16 cellular contexts compared by ENCODE assay signal in the genomic region with DNA sequence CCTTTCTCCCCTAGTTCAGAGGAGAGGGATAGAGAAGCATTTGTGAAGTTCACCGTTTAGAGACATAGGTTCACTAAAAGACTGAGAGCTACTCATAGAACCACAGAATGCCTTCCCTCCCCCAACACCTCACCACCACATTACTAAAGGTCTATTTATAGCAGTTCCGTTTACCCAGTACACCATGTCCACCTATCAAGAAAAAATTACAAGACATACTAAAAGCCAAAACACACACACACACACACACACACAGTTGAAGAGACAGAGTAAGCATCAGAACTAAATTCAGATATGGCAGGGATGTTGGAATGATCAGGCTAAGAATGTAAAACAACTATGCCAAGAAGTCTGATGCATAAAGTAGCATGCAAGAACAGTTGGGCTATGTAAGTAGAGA. TPM values are rescaled to one million over a fixed set of nuclear protein-coding genes. Genes with fewer than 3 reads are reported as not detected.
DNase-seq lines count a peak whose midpoint lies in the region; ATAC-seq, FAIRE-seq and TF ChIP-seq lines count a peak whose summit lies in the region.
"Had no signal": no experiment of that assay in that cellular context is flagged by ENCODE, and none has a peak within 500 bp of the region (broad histone marks: within the 10 kb centered on the region; RNA-seq: fewer than 3 reads in every experiment).

No MANE protein-coding gene starts in this region.

- no peak for FAIRE-seq in HepG2 (lab: Jason Lieb, UNC)

- H3K27me3 ChIP-seq in spleen (replicated peaks in 1 of 7) (no peaks in the 10 kb centered on the region), HepG2 (ENCODE audit: control insufficient read depth in 1 of 2, insufficient read depth in 2 of 2, low read length in 2 of 2) (no peaks in the 10 kb centered on the region)

- peaks cover 2% of the 10 kb centered on the region for H3K79me2 ChIP-seq in HepG2 (ENCODE audit: insufficient read depth, low read length)

- no peaks in the 10 kb centered on the region for H3K9me3 Mint-ChIP-seq in natural killer cell treated with Interleukin-12 subunit alpha and Interleukin-12 subunit beta and Interleukin-15 and Interleukin-18, amount 100 ng/mL, for 72 hours

- H3K4me3 ChIP-seq in AG10803 (ENCODE audit: low read length) = no peak overlapping the region
- no peak overlapping the region for H3K4me3 ChIP-seq in cardiac fibroblast (replicated peaks in 1 of 2; ENCODE audit: low read depth in 2 of 2, low read length in 2 of 2)
- no peak overlapping the region for H3K4me3 ChIP-seq in spleen
- no peak overlapping the region for H3K4me3 ChIP-seq in HepG2 (replicated peaks in 1 of 3; ENCODE audit: insufficient read depth in 1 of 3, low read depth in 2 of 3, low read length in 3 of 3)

- H3K4me1 ChIP-seq in spleen (peaks cover 0 to 6% (median 0%) of the 10 kb centered on the region in 6 donors), HepG2 (ENCODE audit: insufficient read depth, low read length) (0 out of 2 replicates have a peak, but pooled peaks cover 4% of the 10 kb centered on the region)

- H3K36me3 Mint-ChIP-seq in natural killer cell treated with Interleukin-12 subunit alpha and Interleukin-12 subunit beta and Interleukin-15 and Interleukin-18, amount 100 ng/mL, for 72 hours = peaks cover 9% of the 10 kb centered on the region
- H3K36me3 Mint-ChIP-seq: memory B cell had no signal

- H3K9ac ChIP-seq in HepG2 (ENCODE audit: insufficient read depth, low read depth, low read length) = no peak overlapping the region

- WGBS in spleen, 5 donors = 48 to 62% (median 53%) methylated on average over 2 of the region's 2 CpGs
- WGBS in HepG2 (ENCODE audit: low lambda C conversion rate) = 77% methylated on average over 2 of the region's 2 CpGs

- no peak for TF ChIP-seq RAD21 in HepG2 (CRISPR knock-in tag; IDR thresholded peaks at IDR 0.05)

- CTCF ChIA-PET in HepG2 (lab: Yijun Ruan, JAX; ENCODE audit: low intra/inter-chr PET ratio, low total read pairs) = no interaction called here

- peak overlapping the region; percentile 41 for H3K4me3 Mint-ChIP-seq in natural killer cell treated with Interleukin-12 subunit alpha and Interleukin-12 subunit beta and Interleukin-15 and Interleukin-18, amount 100 ng/mL, for 72 hours
- H3K4me3 Mint-ChIP-seq: memory B cell had no signal

- no peaks in the 10 kb centered on the region for H3K9me3 ChIP-seq in spleen
- no peaks in the 10 kb centered on the region for H3K9me3 ChIP-seq in HepG2 (ENCODE audit: low read length)

- BruUV-seq in HepG2 (replicated peaks; lab: Mats Ljungman, UMichigan) = no TSS peak

- H3K27ac Mint-ChIP-seq in natural killer cell treated with Interleukin-12 subunit alpha and Interleukin-12 subunit beta and Interleukin-15 and Interleukin-18, amount 100 ng/mL, for 72 hours = peak overlapping the region; percentile 17 to 74
- H3K27ac Mint-ChIP-seq: memory B cell had no signal

- no peak overlapping the region for H2AFZ ChIP-seq in HepG2 (ENCODE audit: low read length)

- H3K27ac ChIP-seq in spleen (no peak overlapping the region), HepG2 (ENCODE audit: extremely low read length, insufficient read depth, low read length) (no peak overlapping the region)

- H3K4me2 ChIP-seq in HepG2 (ENCODE audit: low read depth, low read length) = no peak overlapping the region

- in situ Hi-C loops in HepG2 (cut with HindIII; ENCODE audit: extremely low pct_ligation_motif_present, low pct_unique_long_range_greater_than_20kb) = no loop called here

- H3K4me1 Mint-ChIP-seq in natural killer cell treated with Interleukin-12 subunit alpha and Interleukin-12 subunit beta and Interleukin-15 and Interleukin-18, amount 100 ng/mL, for 72 hours (ENCODE audit: low read depth in 2 of 2) = peaks cover 21% of the 10 kb centered on the region in 2 donors

- TF ChIP-seq EP300 in HepG2 (IDR thresholded peaks at IDR 0.05; ENCODE audit: low read depth in 2 of 2, low read length in 2 of 2) (no peak), HepG2 (CRISPR knock-in tag; IDR thresholded peaks at IDR 0.05; ENCODE audit: borderline replicate concordance) (no peak)

- intact Hi-C loops in spleen (cut with DNase I; ENCODE audit: low total_unique reads) (no loop called here), HepG2 (cut with micrococcal nuclease; ENCODE audit: unreplicated experiment) (no loop called here)

- H4K20me1 ChIP-seq in HepG2 (ENCODE audit: insufficient read depth, low read length) = no peaks in the 10 kb centered on the region

- H3K36me3 ChIP-seq in spleen (no peaks in the 10 kb centered on the region), HepG2 (replicated peaks in 1 of 2; ENCODE audit: control insufficient read depth in 1 of 2, insufficient read depth in 2 of 2, low read length in 2 of 2) (peaks cover 0 to 5% of the 10 kb centered on the region in 2 experiments; a peak in 2 of 5 replicates)

- peak; percentile 5 for DNase-seq in AG10803 (ENCODE audit: low read depth)
- peak; percentile 58 for DNase-seq in M059J (ENCODE audit: low read depth)
- peak; percentile 69 to 81 for DNase-seq in cardiac fibroblast (ENCODE audit: low read depth in 2 of 2)
- no peak for DNase-seq in natural killer cell treated with Interleukin-12 subunit alpha and Interleukin-12 subunit beta and Interleukin-15 and Interleukin-18, amount 100 ng/mL, for 72 hours (ENCODE audit: low spot score)
- no peak for DNase-seq in spleen
- DNase-seq in HepG2 (ENCODE audit: low spot score) = no peak
- DNase-seq in cerebellum (ENCODE audit: low spot score) = no peak
- DNase-seq: activated CD4-positive, alpha-beta T cell treated with anti-CD3 and anti-CD28 coated beads for 4 hours; anterior cingulate cortex; DMS53; NCI-H2029; NCI-H69; nucleus accumbens had no signal

- TF ChIP-seq CTCF in AG10803 (conservative IDR thresholded peaks at IDR 0.05; ENCODE audit: low read length) (no peak), cardiac fibroblast (IDR thresholded peaks at IDR 0.05; ENCODE audit: low read depth, low read length) (no peak), spleen (IDR thresholded peaks at IDR 0.05 in 8 of 11, conservative IDR thresholded peaks at IDR 0.05 in 3 of 11) (no peak), HepG2 (CRISPR knock-in tag; IDR thresholded peaks at IDR 0.05) (no peak)

- TF ChIP-seq POLR2A in spleen (IDR thresholded peaks at IDR 0.05) = no peak
- no peak for TF ChIP-seq POLR2A in HepG2 (IDR thresholded peaks at IDR 0.05; ENCODE audit: insufficient read depth in 1 of 2, low read depth in 2 of 2, low read length in 2 of 2)

- ATAC-seq in natural killer cell treated with Interleukin-12 subunit alpha and Interleukin-12 subunit beta and Interleukin-15 and Interleukin-18, amount 100 ng/mL, for 72 hours = peak; percentile 72 to 81
- ATAC-seq in HepG2 (no peak), GM19324 (IDR thresholded peaks at IDR 0.05; ENCODE audit: low FRiP score, unreplicated experiment) (no peak)

- peaks cover 0 to 2% of the 10 kb centered on the region in 2 donors for H3K27me3 Mint-ChIP-seq in natural killer cell treated with Interleukin-12 subunit alpha and Interleukin-12 subunit beta and Interleukin-15 and Interleukin-18, amount 100 ng/mL, for 72 hours

- POLR2A ChIA-PET in HepG2 (lab: Yijun Ruan, JAX) = no interaction called here

TF ChIP-seq in HepG2, 621 proteins besides CTCF, POLR2A, EP300 and RAD21:
- no peak for TF ChIP-seq ZNF12 (CRISPR knock-in tag; IDR thresholded peaks at IDR 0.05)
- no peak for TF ChIP-seq ZFP36 (IDR thresholded peaks at IDR 0.05; ENCODE audit: borderline replicate concordance, low read depth, low read length, partially characterized antibody)
- no peak for TF ChIP-seq ZNF83 (CRISPR knock-in tag; IDR thresholded peaks at IDR 0.05; ENCODE audit: borderline replicate concordance)
- no peak for TF ChIP-seq NFKB2 (CRISPR knock-in tag; IDR thresholded peaks at IDR 0.05; ENCODE audit: borderline replicate concordance)
- TF ChIP-seq GLI4 (CRISPR knock-in tag; IDR thresholded peaks at IDR 0.05; ENCODE audit: borderline replicate concordance) = no peak

RNA-seq across cellular contexts. Expression of gene SLC22A3, which starts 52.2 kb away (rescaled TPM):
- total RNA-seq in M059J (2014; rRNA removed; shearing (Covaris generic)) = 0.94 and 1.1 TPM in 2 replicates
- not detected for total RNA-seq in natural killer cell treated with Interleukin-12 subunit alpha and Interleukin-12 subunit beta and Interleukin-15 and Interleukin-18, amount 100 ng/mL, for 72 hours
- total RNA-seq in spleen (1 to 10 TPM in 4 of 7 donors, under 1 TPM in 3; 0.70 to 2.2 (median 1.4) TPM), HepG2 (2016; rRNA removed; fragmentation: Illumina TruSeq; extraction: Trizol) (20.1 and 31.5 TPM in 2 replicates), cerebellum (4.3 TPM)
- polyA plus RNA-seq in spleen (1 to 10 TPM; 1.5 to 2.1 (median 2.1) TPM), HepG2 (2011; rRNA removed) (11.3 and 12.0 TPM in 2 replicates)
- total RNA-seq in HepG2 (2016; cell fraction: cytosol; rRNA removed; fragmentation: Illumina TruSeq; extraction: Trizol; ENCODE audit: low read depth) = 45.1 and 49.0 TPM in 2 replicates
- total RNA-seq in HepG2 (2016; cell fraction: insoluble cytoplasmic fraction; rRNA removed; fragmentation: Illumina TruSeq; extraction: Trizol) = 19.7 and 31.7 TPM in 2 replicates
- total RNA-seq in HepG2 (2016; cell fraction: membrane; rRNA removed; fragmentation: Illumina TruSeq; extraction: Trizol) = 30.2 and 35.9 TPM in 2 replicates
- 43.4 and 49.5 TPM in 2 replicates for total RNA-seq in HepG2 (2016; cell fraction: nucleus; rRNA removed; fragmentation: Illumina TruSeq; extraction: Trizol)
- 7.1 and 9.5 TPM in 2 replicates for polyA plus RNA-seq in HepG2 (2011; cell fraction: cytosol; rRNA removed)
- 27.4 and 27.6 TPM in 2 replicates for polyA plus RNA-seq in HepG2 (2011; cell fraction: nucleus; rRNA removed)
- 15.3 and 16.9 TPM in 2 replicates for polyA plus RNA-seq in HepG2 (2012)
- polyA plus RNA-seq in HepG2 (2016; cell fraction: cytosol; fragmentation: Illumina TruSeq; extraction: Trizol; ENCODE audit: low read depth) = 8.5 and 8.8 TPM in 2 replicates
- polyA plus RNA-seq in HepG2 (2016; cell fraction: insoluble cytoplasmic fraction; fragmentation: Illumina TruSeq; extraction: Trizol; ENCODE audit: low read depth) = 22.6 and 23.7 TPM in 2 replicates
- polyA plus RNA-seq in HepG2 (2016; cell fraction: membrane; fragmentation: Illumina TruSeq; extraction: Trizol; ENCODE audit: low read depth) = 18.2 and 20.7 TPM in 2 replicates
- 80.9 and 84.1 TPM in 2 replicates for polyA plus RNA-seq in HepG2 (2016; cell fraction: nucleus; fragmentation: Illumina TruSeq; extraction: Trizol; ENCODE audit: insufficient read depth, low read depth)
- polyA minus RNA-seq in HepG2 (2011; rRNA and poly(A)+ RNA removed; ENCODE audit: low replicate concordance) = 9.1 and 24.8 TPM in 2 replicates
- 10.9 and 11.6 TPM in 2 replicates for polyA minus RNA-seq in HepG2 (2011; cell fraction: cytosol; rRNA and poly(A)+ RNA removed)
- polyA minus RNA-seq in HepG2 (2011; cell fraction: nucleus; rRNA and poly(A)+ RNA removed) = 19.3 and 20.1 TPM in 2 replicates
- total RNA-seq: T-helper 2 cell treated with Interferon-gamma antibody and Interleukin-4, amounts not matched to agents 100 ng/mL and 5 ng/mL, for 36 hours had no signal

Comparison
In these comparisons a context has a peak if more than half of its experiments do, and no peak if none do; other contexts are left out.
1. DNase-seq: peak in AG10803 (single experiment), M059J (single experiment) and cardiac fibroblast (2 of 2); none in natural killer cell treated with Interleukin-12 subunit alpha and Interleukin-12 subunit beta and Interleukin-15 and Interleukin-18, amount 100 ng/mL, for 72 hours (single experiment), spleen (single experiment), HepG2 (single experiment) and cerebellum (single experiment).
2. ATAC-seq: peak in natural killer cell treated with Interleukin-12 subunit alpha and Interleukin-12 subunit beta and Interleukin-15 and Interleukin-18, amount 100 ng/mL, for 72 hours (2 of 2); none in HepG2 (single experiment) and GM19324 (single experiment).